ENCODE assay signal across 17 cellular contexts in the genomic region with DNA sequence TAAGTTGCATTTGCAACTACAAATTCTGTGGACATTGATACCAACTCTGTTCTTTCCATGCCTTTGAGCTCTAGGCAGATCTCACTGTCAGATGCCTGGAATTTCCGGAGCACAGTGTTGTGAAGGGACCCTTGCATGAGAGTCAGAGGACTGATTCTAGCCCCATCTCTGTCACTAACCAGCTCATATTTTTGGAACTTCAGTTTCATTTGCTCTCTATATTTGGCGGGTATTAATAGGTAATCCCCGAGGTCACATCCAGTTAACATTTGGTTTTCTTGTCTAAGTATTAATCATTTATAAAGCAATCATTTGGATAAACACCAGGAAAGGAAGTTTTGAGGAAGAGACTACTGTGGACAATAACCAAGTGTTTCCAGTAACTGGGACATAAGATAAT.
A peak's percentile ranks its signal among the peaks of the same experiment; 100 is the strongest.
DNase-seq lines count a peak whose midpoint lies in the region; ATAC-seq and TF ChIP-seq lines count a peak whose summit lies in the region.
"Had no signal": no experiment of that assay in that cellular context is flagged by ENCODE, and none has a peak within 500 bp of the region (broad histone marks: within the 10 kb centered on the region; RNA-seq: fewer than 3 reads in every experiment).

No MANE protein-coding gene starts in this region.

- ATAC-seq in GM19372 (IDR thresholded peaks at IDR 0.05; ENCODE audit: low read depth, unreplicated experiment) (peak; percentile 51), HG02973 (IDR thresholded peaks at IDR 0.05; ENCODE audit: unreplicated experiment) (peak; percentile 60), Right ventricle myocardium inferior (no peak)
- ATAC-seq: Panc1 had no signal

- intact Hi-C loops in Right ventricle myocardium inferior (cut with DNase I) = no loop called here

- H3K9ac ChIP-seq in mesendoderm (ENCODE audit: low read length) = no peak overlapping the region

- no peak overlapping the region for H3K4ac ChIP-seq in mesendoderm (ENCODE audit: low read depth, low read length)

- H3K27me3 ChIP-seq in mesendoderm (ENCODE audit: insufficient read depth, low read length, poor library complexity) = no peaks in the 10 kb centered on the region
- H3K27me3 ChIP-seq: BE2C had no signal

- H3K4me1 ChIP-seq in mesendoderm (ENCODE audit: control insufficient read depth, low read depth, low read length) = peaks cover 2% of the 10 kb centered on the region
- H3K4me1 ChIP-seq: BE2C had no signal

- TF ChIP-seq CTCF in cardiac fibroblast (IDR thresholded peaks at IDR 0.05; ENCODE audit: low read depth, low read length) = no peak

- H3K4me3 ChIP-seq in cardiac fibroblast (replicated peaks in 1 of 2; ENCODE audit: low read depth in 2 of 2, low read length in 2 of 2) (no peak overlapping the region), mesendoderm (ENCODE audit: low read length) (no peak overlapping the region)

- H4K5ac ChIP-seq in mesendoderm (ENCODE audit: low read length) = no peak overlapping the region

- no peak overlapping the region for H2BK15ac ChIP-seq in mesendoderm (replicated peaks; ENCODE audit: low read depth)

- no peak overlapping the region for H2AK5ac ChIP-seq in mesendoderm (ENCODE audit: low read length)

- H3K79me2 ChIP-seq in mesendoderm (ENCODE audit: control insufficient read depth, insufficient read depth, low read length) = no peaks in the 10 kb centered on the region

- no peak overlapping the region for H3K23ac ChIP-seq in mesendoderm (ENCODE audit: low read length)

- H4K8ac ChIP-seq in mesendoderm (ENCODE audit: low read depth, low read length) = no peak overlapping the region

- no peak overlapping the region for H3K56ac ChIP-seq in mesendoderm (ENCODE audit: low read length)

- H2BK5ac ChIP-seq in mesendoderm (ENCODE audit: low read length) = no peak overlapping the region

- H3K36me3 ChIP-seq in mesendoderm (ENCODE audit: control insufficient read depth, insufficient read depth, low read length) = no peaks in the 10 kb centered on the region
- H3K36me3 ChIP-seq: BE2C had no signal

- peaks cover 2% of the 10 kb centered on the region for H3K79me1 ChIP-seq in mesendoderm (ENCODE audit: low read length)

- no peak overlapping the region for H3K27ac ChIP-seq in mesendoderm (ENCODE audit: low read depth, low read length)

- WGBS in mesendoderm (ENCODE audit: extremely low coverage, insufficient coverage, low lambda C conversion rate) = no CpG with 5 or more reads among the region's 3 CpGs

- DNase-seq in cardiac fibroblast (ENCODE audit: low read depth in 2 of 2) (peak; percentile 16 to 28), mesendoderm (peak; percentile 63), Right ventricle myocardium inferior (ENCODE audit: missing footprints) (no peak), NCI-H2081 treated with DMSO at 0.1 percent for 48 hours (lab: John Stamatoyannopoulos, UW) (no peak), COLO668 (lab: John Stamatoyannopoulos, UW; ENCODE audit: unreplicated experiment) (no peak), SKM-1 (lab: John Stamatoyannopoulos, UW; ENCODE audit: unreplicated experiment) (no peak)
- DNase-seq: activated CD4-positive, alpha-beta T cell treated with anti-CD3 and anti-CD28 coated beads, Interleukin-2, amount 50 U/mL, for 4 hours; DND-41; head of caudate nucleus; NCI-H1105 treated with DMSO at 0.1 percent for 48 hours; NCI-H446 treated with DMSO at 0.1 percent for 48 hours; small intestine; substantia nigra had no signal

- H3K18ac ChIP-seq in mesendoderm (ENCODE audit: low read length) = no peak overlapping the region

- no peak overlapping the region for H3K4me2 ChIP-seq in mesendoderm (ENCODE audit: low read length)

- no peak overlapping the region for H2BK120ac ChIP-seq in mesendoderm (ENCODE audit: low read depth, low read length)

Comparison
In these comparisons a context has a peak if more than half of its experiments do, and no peak if none do; other contexts are left out.
1. DNase-seq: peak in cardiac fibroblast (2 of 2) and mesendoderm (single experiment); none in Right ventricle myocardium inferior (single experiment), NCI-H2081 treated with DMSO at 0.1 percent for 48 hours (single experiment), COLO668 (single experiment) and SKM-1 (single experiment).